19 cellular contexts compared by ENCODE assay signal in the genomic region with DNA sequence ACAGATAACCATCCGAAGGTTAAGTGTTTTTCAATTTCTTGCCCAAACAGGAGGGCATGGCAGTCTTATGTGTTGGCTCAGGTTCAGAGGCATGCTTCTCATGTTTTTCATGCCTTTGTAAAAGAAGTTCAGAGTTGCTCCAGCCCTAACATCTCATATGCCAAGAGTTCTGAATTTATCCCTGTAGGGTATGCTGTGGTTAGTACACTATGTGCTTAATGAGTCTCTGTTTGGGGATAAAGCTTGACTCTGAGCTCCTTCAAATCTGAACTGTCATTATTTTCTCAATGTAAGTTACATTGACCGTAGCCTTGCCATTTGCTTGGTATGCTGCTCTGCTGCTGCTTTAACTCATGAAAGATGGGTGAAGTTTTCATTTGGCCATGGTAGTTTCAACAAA.
A peak's percentile ranks its signal among the peaks of the same experiment; 100 is the strongest.
DNase-seq lines count a peak whose midpoint lies in the region; ATAC-seq and TF ChIP-seq lines count a peak whose summit lies in the region.
"Had no signal": no experiment of that assay in that cellular context is flagged by ENCODE, and none has a peak within 500 bp of the region (broad histone marks: within the 10 kb centered on the region; RNA-seq: fewer than 3 reads in every experiment).

No MANE protein-coding gene starts in this region.

- ATAC-seq in Right ventricle myocardium inferior (no peak), upper lobe of right lung (peak; percentile 72), HG02763 (IDR thresholded peaks at IDR 0.05; ENCODE audit: unreplicated experiment) (no peak), GM19463 (IDR thresholded peaks at IDR 0.05; ENCODE audit: unreplicated experiment) (no peak), GM21576 (IDR thresholded peaks at IDR 0.05; ENCODE audit: unreplicated experiment) (no peak)
- ATAC-seq: right lobe of liver had no signal

- H3K36me3 Mint-ChIP-seq in mesothelial cell of epicardium, result no peaks in the 10 kb centered on the region
- H3K36me3 Mint-ChIP-seq: activated CD4-positive, alpha-beta memory T cell treated with anti-CD3 and anti-CD28 coated beads for 36 hours; activated naive CD8-positive, alpha-beta T cell treated with anti-CD3 and anti-CD28 coated beads for 36 hours; CD4-positive, alpha-beta memory T cell had no signal

- peak overlapping the region; percentile 5 for H3K27ac ChIP-seq in left ventricle myocardium inferior (replicated peaks)
- peak overlapping the region; percentile 11 for H3K27ac ChIP-seq in epithelial cell of prostate
- H3K27ac ChIP-seq in upper lobe of right lung, result peak overlapping the region; percentile 65
- H3K27ac ChIP-seq: right lobe of liver had no signal

- TF ChIP-seq CTCF in left ventricle myocardium inferior (IDR thresholded peaks at IDR 0.05; ENCODE audit: borderline replicate concordance), result no peak
- no peak for TF ChIP-seq CTCF in mesothelial cell of epicardium (IDR thresholded peaks at IDR 0.05; ENCODE audit: unreplicated experiment)
- no peak for TF ChIP-seq CTCF in upper lobe of right lung (IDR thresholded peaks at IDR 0.05)

- peak overlapping the region; percentile 28 for H3K27ac Mint-ChIP-seq in mesothelial cell of epicardium
- H3K27ac Mint-ChIP-seq: activated CD4-positive, alpha-beta memory T cell treated with anti-CD3 and anti-CD28 coated beads for 36 hours; activated naive CD8-positive, alpha-beta T cell treated with anti-CD3 and anti-CD28 coated beads for 36 hours; CD4-positive, alpha-beta memory T cell; nephron had no signal

- H3K36me3 ChIP-seq in left ventricle myocardium inferior (no peaks in the 10 kb centered on the region), upper lobe of right lung (no peaks in the 10 kb centered on the region)
- H3K36me3 ChIP-seq: MG63, right lobe of liver had no signal

- H3K4me1 ChIP-seq in left ventricle myocardium inferior (peaks cover 8% of the 10 kb centered on the region), upper lobe of right lung (peaks cover 11% of the 10 kb centered on the region)
- H3K4me1 ChIP-seq: right lobe of liver had no signal

- peaks cover 20% of the 10 kb centered on the region for H3K4me1 Mint-ChIP-seq in mesothelial cell of epicardium
- H3K4me1 Mint-ChIP-seq: activated naive CD8-positive, alpha-beta T cell treated with anti-CD3 and anti-CD28 coated beads for 36 hours; CD4-positive, alpha-beta memory T cell; nephron had no signal

- peaks cover 4% of the 10 kb centered on the region for H3K9me3 Mint-ChIP-seq in mesothelial cell of epicardium
- H3K9me3 Mint-ChIP-seq: activated CD4-positive, alpha-beta memory T cell treated with anti-CD3 and anti-CD28 coated beads for 36 hours; activated naive CD8-positive, alpha-beta T cell treated with anti-CD3 and anti-CD28 coated beads for 36 hours; nephron had no signal

- H3K4me3 ChIP-seq in left ventricle myocardium inferior (no peak overlapping the region), upper lobe of right lung (no peak overlapping the region)
- H3K4me3 ChIP-seq: lung, MG63, right lobe of liver had no signal

- no peaks in the 10 kb centered on the region for H3K27me3 Mint-ChIP-seq in mesothelial cell of epicardium (ENCODE audit: low read depth)

- H3K27me3 ChIP-seq in left ventricle myocardium inferior (ENCODE audit: low read depth), result peaks cover 10% of the 10 kb centered on the region
- H3K27me3 ChIP-seq in upper lobe of right lung, result no peaks in the 10 kb centered on the region
- H3K27me3 ChIP-seq: MG63, right lobe of liver had no signal

- H3K9me3 ChIP-seq in left ventricle myocardium inferior (replicated peaks) (no peaks in the 10 kb centered on the region), upper lobe of right lung (no peaks in the 10 kb centered on the region)
- H3K9me3 ChIP-seq: MG63, right lobe of liver had no signal

- DNase-seq in left ventricle myocardium inferior (no peak), Right ventricle myocardium inferior (ENCODE audit: missing footprints) (no peak), epithelial cell of prostate (ENCODE audit: low read depth, low spot score) (peak; percentile 18), mesothelial cell of epicardium (ENCODE audit: low spot score in 2 of 2, unreplicated experiment in 2 of 2) (no peak), upper lobe of right lung (no peak)
- DNase-seq: activated CD4-positive, alpha-beta memory T cell treated with anti-CD3 and anti-CD28 coated beads for 36 hours; activated naive CD8-positive, alpha-beta T cell treated with anti-CD3 and anti-CD28 coated beads for 36 hours; activated T-cell treated with anti-CD3 and anti-CD28 coated beads, Interleukin-2, amount 50 U/mL, for 48 hours; CD4-positive, alpha-beta memory T cell; MG63; NCI-H2029 treated with DMSO at 0.1 percent for 48 hours; NCI-H526; right lobe of liver; stimulated activated CD4-positive, alpha-beta T cell treated with anti-CD3 and anti-CD28 coated beads, Interleukin-4, amount 100 ng/mL, for 4 hours had no signal

- intact Hi-C loops in left ventricle myocardium inferior (cut with micrococcal nuclease), result loop anchor here (10.0 kb wide), 1 partner anchor 203 kb away; no protein-coding TSS in a partner anchor
- intact Hi-C loops in Right ventricle myocardium inferior (cut with DNase I), result no loop called here
- intact Hi-C loops in upper lobe of right lung (cut with DNase I), result no loop called here

- H3K4me3 Mint-ChIP-seq in mesothelial cell of epicardium, result no peak overlapping the region
- H3K4me3 Mint-ChIP-seq: activated CD4-positive, alpha-beta memory T cell treated with anti-CD3 and anti-CD28 coated beads for 36 hours; activated naive CD8-positive, alpha-beta T cell treated with anti-CD3 and anti-CD28 coated beads for 36 hours; CD4-positive, alpha-beta memory T cell; nephron had no signal

Comparison
In these comparisons a context has a peak if more than half of its experiments do, and no peak if none do; other contexts are left out.
1. H3K27ac ChIP-seq: peak in every context shown above with its lines; median percentile 65 in upper lobe of right lung; 11 in epithelial cell of prostate; 5 in left ventricle myocardium inferior.